Comparison of ENCODE assay signal across 10 cellular contexts in genomic region chr2:43460611-43461396, GRCh38.
A peak's percentile ranks its signal among the peaks of the same experiment; 100 is the strongest.
DNase-seq lines count a peak whose midpoint lies in the region; ATAC-seq and TF ChIP-seq lines count a peak whose summit lies in the region.
"Had no signal": no experiment of that assay in that cellular context is flagged by ENCODE, and none has a peak within 500 bp of the region (broad histone marks: within the 10 kb centered on the region; RNA-seq: fewer than 3 reads in every experiment).

No MANE protein-coding gene starts in this region.

- no peaks in the 10 kb centered on the region for H3K36me3 Mint-ChIP-seq in glutamatergic neuron (ENCODE audit: unreplicated experiment)
- H3K36me3 Mint-ChIP-seq in effector memory CD8-positive, alpha-beta T cell (ENCODE audit: insufficient read depth), result no peaks in the 10 kb centered on the region

- CTCF ChIA-PET in mammary epithelial cell (lab: Charles Lee; ENCODE audit: low non-redundant PET), result no interaction called here

- WGBS in mammary epithelial cell (ENCODE audit: low coverage, missing lambda C conversion rate), result 58% methylated on average over 4 of the region's 4 CpGs
- WGBS in upper lobe of left lung, 2 donors, result 74% methylated on average over 4 of the region's 4 CpGs

- H3K4me1 Mint-ChIP-seq in glutamatergic neuron (ENCODE audit: low read depth, unreplicated experiment), result no peaks in the 10 kb centered on the region
- H3K4me1 Mint-ChIP-seq in effector memory CD8-positive, alpha-beta T cell (ENCODE audit: low read depth in 2 of 2), result peaks cover 9 to 16% of the 10 kb centered on the region in 2 donors

- no peak overlapping the region for H2AFZ ChIP-seq in mammary epithelial cell (ENCODE audit: low read depth, low read length)

- H3K27me3 ChIP-seq in right atrium auricular region (no peaks in the 10 kb centered on the region), mammary epithelial cell (ENCODE audit: insufficient read depth, low read length) (no peaks in the 10 kb centered on the region), upper lobe of left lung (no peaks in the 10 kb centered on the region)

- DNase-seq in right atrium auricular region (ENCODE audit: low spot score), result no peak
- DNase-seq in Right ventricle myocardium superior, result no peak
- DNase-seq in mammary epithelial cell, result no peak
- DNase-seq in omental fat pad (ENCODE audit: low spot score), result no peak
- no peak for DNase-seq in upper lobe of left lung
- no peak for DNase-seq in stimulated activated CD4-positive, alpha-beta T cell treated with anti-CD3 and anti-CD28 coated beads, Interleukin-4, amount 100 ng/mL, for 1 hour
- DNase-seq in glutamatergic neuron, result no peak
- no peak for DNase-seq in effector memory CD8-positive, alpha-beta T cell
- DNase-seq: activated CD4-positive, alpha-beta memory T cell treated with anti-CD3 and anti-CD28 coated beads for 36 hours; stimulated activated CD4-positive, alpha-beta T cell treated with anti-CD3 and anti-CD28 coated beads, Interleukin-15, amount 100 ng/mL, for 24 hours had no signal

- no peak for TF ChIP-seq EP300 in upper lobe of left lung (IDR thresholded peaks at IDR 0.05)

- peak overlapping the region; percentile 30 for H3K4me2 ChIP-seq in mammary epithelial cell (ENCODE audit: insufficient read depth, low read depth, low read length)

- intact Hi-C loops in Right ventricle myocardium superior (cut with DNase I) (no loop called here), mammary epithelial cell (cut with micrococcal nuclease) (no loop called here)

- H3K9me3 Mint-ChIP-seq in glutamatergic neuron (ENCODE audit: unreplicated experiment), result no peaks in the 10 kb centered on the region
- no peaks in the 10 kb centered on the region for H3K9me3 Mint-ChIP-seq in effector memory CD8-positive, alpha-beta T cell
- H3K9me3 Mint-ChIP-seq: activated CD4-positive, alpha-beta memory T cell treated with anti-CD3 and anti-CD28 coated beads for 36 hours had no signal

- no peak for TF ChIP-seq CTCF in right atrium auricular region (IDR thresholded peaks at IDR 0.05)
- no peak for TF ChIP-seq CTCF in mammary epithelial cell (conservative IDR thresholded peaks at IDR 0.05 in 1 of 2, IDR thresholded peaks at IDR 0.05 in 1 of 2; ENCODE audit: extremely low read depth in 1 of 2, insufficient read depth in 1 of 2, low read depth in 1 of 2, low read length in 2 of 2)
- no peak for TF ChIP-seq CTCF in omental fat pad (IDR thresholded peaks at IDR 0.05)
- no peak for TF ChIP-seq CTCF in upper lobe of left lung (IDR thresholded peaks at IDR 0.05)
- TF ChIP-seq CTCF in glutamatergic neuron (IDR thresholded peaks at IDR 0.05; ENCODE audit: partially characterized antibody, unreplicated experiment), result no peak

- no peak for ATAC-seq in Right ventricle myocardium superior (ENCODE audit: poor library complexity)
- ATAC-seq in omental fat pad (ENCODE audit: low FRiP score), result peak; percentile 58
- ATAC-seq in upper lobe of left lung (ENCODE audit: low FRiP score in 2 of 2), result no peak
- no peak for ATAC-seq in effector memory CD8-positive, alpha-beta T cell (replicated peaks)

- H3K79me2 ChIP-seq in mammary epithelial cell (ENCODE audit: insufficient read depth, low read length), result no peaks in the 10 kb centered on the region

- in situ Hi-C loops in mammary epithelial cell (cut with MboI; ENCODE audit: low sequenced_read_pairs in 2 of 2), result no loop called here

- H3K4me1 ChIP-seq in right atrium auricular region, result peaks cover 0 to 45% of the 10 kb centered on the region in 2 donors
- peaks cover 59% of the 10 kb centered on the region for H3K4me1 ChIP-seq in mammary epithelial cell (ENCODE audit: insufficient read depth, low read length)
- peaks cover 50 to 69% (median 54%) of the 10 kb centered on the region in 4 donors for H3K4me1 ChIP-seq in upper lobe of left lung

- H3K36me3 ChIP-seq in right atrium auricular region (no peaks in the 10 kb centered on the region), mammary epithelial cell (ENCODE audit: insufficient read depth, low read length) (no peaks in the 10 kb centered on the region), upper lobe of left lung (no peaks in the 10 kb centered on the region)

- no TSS peak for BruUV-seq in mammary epithelial cell (replicated peaks; lab: Mats Ljungman, UMichigan)

- H3K27ac Mint-ChIP-seq in glutamatergic neuron (ENCODE audit: unreplicated experiment), result no peak overlapping the region
- H3K27ac Mint-ChIP-seq in effector memory CD8-positive, alpha-beta T cell, result peak overlapping the region in 1 of 2 donors; percentile 50
- H3K27ac Mint-ChIP-seq: activated CD4-positive, alpha-beta memory T cell treated with anti-CD3 and anti-CD28 coated beads for 36 hours had no signal

- H3K9ac ChIP-seq in mammary epithelial cell (ENCODE audit: insufficient read depth, low read length), result no peak overlapping the region

- H3K27ac ChIP-seq in right atrium auricular region (peak overlapping the region; percentile 4 to 40), mammary epithelial cell (ENCODE audit: insufficient read depth, low read depth, low read length) (no peak overlapping the region), upper lobe of left lung (peak overlapping the region in 3 of 4 donors; percentile 9 to 49 (median 43))

- H3K27me3 Mint-ChIP-seq in glutamatergic neuron (ENCODE audit: unreplicated experiment), result no peaks in the 10 kb centered on the region
- H3K27me3 Mint-ChIP-seq in effector memory CD8-positive, alpha-beta T cell, result no peaks in the 10 kb centered on the region
- H3K27me3 Mint-ChIP-seq: activated CD4-positive, alpha-beta memory T cell treated with anti-CD3 and anti-CD28 coated beads for 36 hours had no signal

- H3K9me3 ChIP-seq in right atrium auricular region, result no peaks in the 10 kb centered on the region
- H3K9me3 ChIP-seq in mammary epithelial cell (replicated peaks; ENCODE audit: insufficient read depth, low read length), result no peaks in the 10 kb centered on the region
- H3K9me3 ChIP-seq in upper lobe of left lung, result no peaks in the 10 kb centered on the region

- TF ChIP-seq POLR2A in upper lobe of left lung (IDR thresholded peaks at IDR 0.05), result no peak

- no peak overlapping the region for H3K4me3 ChIP-seq in right atrium auricular region
- H3K4me3 ChIP-seq in mammary epithelial cell (replicated peaks in 1 of 3; ENCODE audit: insufficient read depth in 1 of 3, low read depth in 2 of 3, low read length in 3 of 3), result no peak overlapping the region
- H3K4me3 ChIP-seq in upper lobe of left lung, result no peak overlapping the region

- H4K20me1 ChIP-seq in mammary epithelial cell (ENCODE audit: insufficient read depth, low read length), result no peaks in the 10 kb centered on the region

- H3K4me3 Mint-ChIP-seq in glutamatergic neuron (ENCODE audit: unreplicated experiment), result no peak overlapping the region
- H3K4me3 Mint-ChIP-seq in effector memory CD8-positive, alpha-beta T cell, result no peak overlapping the region
- H3K4me3 Mint-ChIP-seq: activated CD4-positive, alpha-beta memory T cell treated with anti-CD3 and anti-CD28 coated beads for 36 hours had no signal

- dilution Hi-C loops in mammary epithelial cell (cut with HindIII; ENCODE audit: low sequenced_read_pairs), result no loop called here
